10 cellular contexts compared by ENCODE assay signal in the genomic region with DNA sequence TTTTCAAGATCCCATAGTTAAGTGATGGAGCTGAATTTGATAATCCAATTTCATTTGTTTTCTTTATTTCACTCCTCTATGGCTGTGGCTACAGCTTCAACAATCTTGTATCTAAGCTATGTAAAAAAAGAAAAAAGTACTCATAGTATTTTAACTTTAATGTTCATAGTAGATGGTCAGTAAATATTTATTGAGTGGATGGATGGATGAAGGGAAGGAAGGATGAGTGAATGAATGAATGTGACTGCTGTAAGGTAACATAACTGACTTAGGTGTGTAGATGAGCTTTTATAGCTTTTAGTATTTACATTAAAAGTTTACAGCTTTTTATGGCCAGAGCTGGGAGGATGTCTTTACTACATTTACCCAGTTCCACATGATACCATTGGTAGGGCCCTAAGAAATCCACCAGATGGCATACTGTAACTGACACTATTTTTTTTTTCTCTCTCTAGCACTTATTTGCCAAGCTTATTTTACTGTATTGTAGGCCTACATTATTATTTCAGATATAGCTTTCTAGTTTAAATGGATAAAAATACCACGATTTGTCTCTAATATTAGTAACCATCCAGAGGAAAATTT. TPM values are rescaled to one million over a fixed set of nuclear protein-coding genes. Genes with fewer than 3 reads are reported as not detected.
DNase-seq lines count a peak whose midpoint lies in the region; ATAC-seq, FAIRE-seq and TF ChIP-seq lines count a peak whose summit lies in the region.
"Had no signal": no experiment of that assay in that cellular context is flagged by ENCODE, and none has a peak within 500 bp of the region (broad histone marks: within the 10 kb centered on the region; RNA-seq: fewer than 3 reads in every experiment).

No MANE protein-coding gene starts in this region.

- TF ChIP-seq POLR2A in K562 (conservative IDR thresholded peaks at IDR 0.05), result no peak

- H3K4me1 ChIP-seq in K562 (replicated peaks in 1 of 2; ENCODE audit: control insufficient read depth in 2 of 2, insufficient read depth in 2 of 2, low read length in 2 of 2), result no peaks in the 10 kb centered on the region
- H3K4me1 ChIP-seq in mesendoderm (ENCODE audit: control insufficient read depth, low read depth, low read length), result no peaks in the 10 kb centered on the region

- no peak overlapping the region for H4K5ac ChIP-seq in mesendoderm (ENCODE audit: low read length)

- no peak overlapping the region for H4K8ac ChIP-seq in mesendoderm (ENCODE audit: low read depth, low read length)

- H2AK5ac ChIP-seq in mesendoderm (ENCODE audit: low read length), result no peak overlapping the region

- H3K79me1 ChIP-seq in mesendoderm (ENCODE audit: low read length), result no peaks in the 10 kb centered on the region

- H3K27me3 Mint-ChIP-seq in nephron (ENCODE audit: low read depth), result no peaks in the 10 kb centered on the region

- H2AFZ ChIP-seq in K562 (ENCODE audit: low read depth, low read length), result no peak overlapping the region

- H2BK15ac ChIP-seq in mesendoderm (replicated peaks; ENCODE audit: low read depth), result no peak overlapping the region

- DNase-seq in M059J (ENCODE audit: low read depth) (peak; percentile 2), K562 (ENCODE audit: extremely low read depth in 1 of 4, low spot score in 3 of 4) (no peak), mesendoderm (no peak)
- no peak for DNase-seq in stimulated activated CD4-positive, alpha-beta T cell treated with anti-CD3 and anti-CD28 coated beads, Interleukin-12 subunit alpha, Interleukin-12 subunit beta, amount 100 ng/mL, for 4 hours
- DNase-seq: midbrain, T-helper 1 cell had no signal

- H3K23ac ChIP-seq in mesendoderm (ENCODE audit: low read length), result no peak overlapping the region

- CTCF ChIA-PET in K562 (lab: Yijun Ruan, JAX; ENCODE audit: low intra/inter-chr PET ratio), result no interaction called here

- POLR2A ChIA-PET in K562 (lab: Yijun Ruan, JAX), result interaction anchor here (0.6 kb wide), 1 partner anchor 13 kb away, joined by 3 read pairs; no protein-coding TSS in a partner anchor

- H3K4me3 ChIP-seq in K562, result no peak overlapping the region
- H3K4me3 ChIP-seq in mesendoderm (ENCODE audit: low read length), result no peak overlapping the region

- no peak overlapping the region for H3K56ac ChIP-seq in mesendoderm (ENCODE audit: low read length)

- no peaks in the 10 kb centered on the region for H3K9me3 Mint-ChIP-seq in nephron

- intact Hi-C loops in K562 (cut with micrococcal nuclease), result no loop called here

- in situ Hi-C loops in K562 (cut with MboI), result no loop called here

- no peak overlapping the region for H3K27ac Mint-ChIP-seq in nephron

- TF ChIP-seq CTCF in K562 (IDR thresholded peaks at IDR 0.05 in 2 of 3, conservative IDR thresholded peaks at IDR 0.05 in 1 of 3; ENCODE audit: insufficient read depth in 2 of 3, low read depth in 1 of 3, low read length in 3 of 3), result peak in 1 of 3 experiments; percentile 11; a peak in 1 of 6 replicates
- peak in 2 of 3 experiments; percentile 11 to 20 for TF ChIP-seq CTCF in nephron (IDR thresholded peaks at IDR 0.05; ENCODE audit: unreplicated experiment in 3 of 3)

- H3K4me2 ChIP-seq in K562 (ENCODE audit: insufficient read depth, low read length) (no peak overlapping the region), mesendoderm (ENCODE audit: low read length) (no peak overlapping the region)

- FAIRE-seq in K562 (lab: Jason Lieb, UNC), result no peak

- H3K36me3 ChIP-seq in K562 (ENCODE audit: control insufficient read depth, insufficient read depth, low read length) (peaks cover 9% of the 10 kb centered on the region; the same call in 1 of the 3 replicates), mesendoderm (ENCODE audit: control insufficient read depth, insufficient read depth, low read length) (peaks cover 3% of the 10 kb centered on the region)

- TF ChIP-seq RAD21 in K562 (CRISPR knock-in tag; conservative IDR thresholded peaks at IDR 0.05 in 1 of 2, IDR thresholded peaks at IDR 0.05 in 1 of 2), result no peak

- H3K9me3 ChIP-seq in K562 (replicated peaks; ENCODE audit: control insufficient read depth, insufficient read depth, low read depth, low read length), result no peaks in the 10 kb centered on the region

- no peak overlapping the region for H2BK5ac ChIP-seq in mesendoderm (ENCODE audit: low read length)

- peaks cover 76% of the 10 kb centered on the region for H3K36me3 Mint-ChIP-seq in nephron (ENCODE audit: low read depth)

- no peaks in the 10 kb centered on the region for H4K20me1 ChIP-seq in K562 (replicated peaks; ENCODE audit: control insufficient read depth, insufficient read depth, low read length)

- no peak overlapping the region for H3K4me3 Mint-ChIP-seq in nephron

- no peaks in the 10 kb centered on the region for H3K9me1 ChIP-seq in K562 (ENCODE audit: control insufficient read depth, insufficient read depth, low read length)

- H3K79me2 ChIP-seq in K562 (ENCODE audit: control insufficient read depth, insufficient read depth, low read length), result no peaks in the 10 kb centered on the region
- H3K79me2 ChIP-seq in mesendoderm (ENCODE audit: control insufficient read depth, insufficient read depth, low read length), result no peaks in the 10 kb centered on the region

- H3K18ac ChIP-seq in mesendoderm (ENCODE audit: low read length), result no peak overlapping the region

- BruUV-seq in K562 (replicated peaks; lab: Mats Ljungman, UMichigan), result no TSS peak

- ATAC-seq in GM19455 (IDR thresholded peaks at IDR 0.05; ENCODE audit: unreplicated experiment) (peak; percentile 12), K562 (peak; percentile 31; the same call in 1 of the 3 replicates), HG03095 (IDR thresholded peaks at IDR 0.05; ENCODE audit: unreplicated experiment) (no peak)

- no peaks in the 10 kb centered on the region for H3K27me3 ChIP-seq in K562 (ENCODE audit: control insufficient read depth in 2 of 2, insufficient read depth in 2 of 2, low read length in 2 of 2)
- H3K27me3 ChIP-seq in mesendoderm (ENCODE audit: insufficient read depth, low read length, poor library complexity), result no peaks in the 10 kb centered on the region

- no peaks in the 10 kb centered on the region for H3K4me1 Mint-ChIP-seq in nephron

- no peak for TF ChIP-seq EP300 in K562 (IDR thresholded peaks at IDR 0.05; ENCODE audit: low read length)

- 4% methylated on average over 1 of the region's 1 CpG for WGBS in K562 (ENCODE audit: insufficient coverage, low coverage, missing lambda C conversion rate)
- WGBS in mesendoderm (ENCODE audit: extremely low coverage, insufficient coverage, low lambda C conversion rate), result no CpG with 5 or more reads among the region's 1 CpG

- no peak overlapping the region for H3K27ac ChIP-seq in K562 (ENCODE audit: extremely low read depth, low read depth, low read length)
- H3K27ac ChIP-seq in mesendoderm (ENCODE audit: low read depth, low read length), result no peak overlapping the region

- H3K4ac ChIP-seq in mesendoderm (ENCODE audit: low read depth, low read length), result no peak overlapping the region

- H3K9ac ChIP-seq in K562 (ENCODE audit: insufficient read depth in 1 of 2, low read depth in 2 of 2, low read length in 2 of 2) (no peak overlapping the region), mesendoderm (ENCODE audit: low read length) (no peak overlapping the region)

- no peak overlapping the region for H2BK120ac ChIP-seq in mesendoderm (ENCODE audit: low read depth, low read length)

RNA-seq across cellular contexts. Expression of a gene that starts 13.4 kb away (rescaled TPM):
- not detected in 2 replicates for total RNA-seq in M059J (2014; rRNA removed; shearing (Covaris generic))
- total RNA-seq in K562 (2011; cell fraction: chromatin; rRNA removed; ENCODE audit: low replicate concordance), result not detected in 2 replicates
- total RNA-seq in K562 (2011; cell fraction: nucleolus; rRNA removed), result not detected in 2 replicates
- not detected in 2 replicates for total RNA-seq in K562 (2011; cell fraction: nucleoplasm; rRNA removed)
- total RNA-seq in K562 (2014; rRNA removed) (not detected in 2 replicates), K562 (2014; rRNA removed; fragmentation: Illumina TruSeq; extraction: Trizol) (not detected in 2 replicates), K562 (2015; rRNA removed; fragmentation: Illumina TruSeq; extraction: Trizol) (not detected in 2 replicates), K562 (2021) (not detected in 2 replicates)
- polyA plus RNA-seq in K562 (2011; rRNA removed) (not detected in 2 replicates), K562 (2014; fragmentation: Illumina TruSeq; extraction: Trizol) (not detected in 2 replicates), K562 (2014; fragmentation: Nextera tagmentation; extraction: Ambion mirVana) (not detected), K562 (2014; rRNA removed) (not detected in 2 replicates)
- not detected in 2 replicates for polyA plus RNA-seq in K562 (2011; cell fraction: cytosol; rRNA removed)
- not detected in 2 replicates for polyA plus RNA-seq in K562 (2011; cell fraction: nucleus; rRNA removed)
- 0.07 TPM in 1 of 2 replicates, not detected in the other for polyA plus RNA-seq in K562 (2012)
- polyA minus RNA-seq in K562 (2011; rRNA and poly(A)+ RNA removed), result not detected in 2 replicates
- not detected in 2 replicates for polyA minus RNA-seq in K562 (2011; cell fraction: cytosol; rRNA and poly(A)+ RNA removed)
- polyA minus RNA-seq in K562 (2011; cell fraction: nucleus; rRNA and poly(A)+ RNA removed), result not detected in 2 replicates
- polyA plus RNA-seq in mesendoderm (2013, experiment 1 of 2), result 0.04 TPM
- polyA plus RNA-seq in mesendoderm (2013, experiment 2 of 2), result 0.04 TPM
- total RNA-seq: glomerular endothelial cell had no signal

RNA-seq across cellular contexts. Expression of a gene that starts 20.6 kb away (rescaled TPM):
- total RNA-seq in M059J (2014; rRNA removed; shearing (Covaris generic)), result 16.5 and 24.3 TPM in 2 replicates
- 4.0 and 10.4 TPM in 2 replicates for total RNA-seq in K562 (2011; cell fraction: chromatin; rRNA removed; ENCODE audit: low replicate concordance)
- 4.2 and 4.5 TPM in 2 replicates for total RNA-seq in K562 (2011; cell fraction: nucleolus; rRNA removed)
- 7.3 and 9.0 TPM in 2 replicates for total RNA-seq in K562 (2011; cell fraction: nucleoplasm; rRNA removed)
- total RNA-seq in K562 (2014; rRNA removed) (5.8 and 6.4 TPM in 2 replicates), K562 (2014; rRNA removed; fragmentation: Illumina TruSeq; extraction: Trizol) (7.6 and 10.3 TPM in 2 replicates), K562 (2015; rRNA removed; fragmentation: Illumina TruSeq; extraction: Trizol) (4.7 and 4.8 TPM in 2 replicates), K562 (2021) (7.4 and 8.1 TPM in 2 replicates)
- polyA plus RNA-seq in K562 (2011; rRNA removed) (6.3 and 7.4 TPM in 2 replicates), K562 (2014; fragmentation: Illumina TruSeq; extraction: Trizol) (5.1 and 5.3 TPM in 2 replicates), K562 (2014; fragmentation: Nextera tagmentation; extraction: Ambion mirVana) (1 to 10 TPM; 5.7 to 6.7 TPM), K562 (2014; rRNA removed) (5.3 and 8.4 TPM in 2 replicates)
- 1.7 and 5.8 TPM in 2 replicates for polyA plus RNA-seq in K562 (2011; cell fraction: cytosol; rRNA removed)
- polyA plus RNA-seq in K562 (2011; cell fraction: nucleus; rRNA removed), result 2.5 and 3.7 TPM in 2 replicates
- 8.6 and 8.9 TPM in 2 replicates for polyA plus RNA-seq in K562 (2012)
- polyA minus RNA-seq in K562 (2011; rRNA and poly(A)+ RNA removed), result 4.4 and 6.5 TPM in 2 replicates
- 1.9 and 2.3 TPM in 2 replicates for polyA minus RNA-seq in K562 (2011; cell fraction: cytosol; rRNA and poly(A)+ RNA removed)
- polyA minus RNA-seq in K562 (2011; cell fraction: nucleus; rRNA and poly(A)+ RNA removed), result 3.2 and 5.0 TPM in 2 replicates
- 38.5 TPM for polyA plus RNA-seq in mesendoderm (2013, experiment 1 of 2)
- 39.2 TPM for polyA plus RNA-seq in mesendoderm (2013, experiment 2 of 2)

RNA-seq across cellular contexts. Expression of a gene that starts 49.4 kb away (rescaled TPM):
- total RNA-seq in M059J (2014; rRNA removed; shearing (Covaris generic)), result 19.1 and 26.4 TPM in 2 replicates
- not detected in 2 replicates for total RNA-seq in K562 (2011; cell fraction: chromatin; rRNA removed; ENCODE audit: low replicate concordance)
- total RNA-seq in K562 (2011; cell fraction: nucleolus; rRNA removed), result not detected in 2 replicates
- total RNA-seq in K562 (2011; cell fraction: nucleoplasm; rRNA removed), result not detected in 2 replicates
- total RNA-seq in K562 (2014; rRNA removed) (not detected in 2 replicates), K562 (2014; rRNA removed; fragmentation: Illumina TruSeq; extraction: Trizol) (not detected in 2 replicates), K562 (2015; rRNA removed; fragmentation: Illumina TruSeq; extraction: Trizol) (not detected in 2 replicates), K562 (2021) (0.34 and 0.49 TPM in 2 replicates)
- polyA plus RNA-seq in K562 (2011; rRNA removed) (not detected in 2 replicates), K562 (2014; fragmentation: Illumina TruSeq; extraction: Trizol) (not detected in 2 replicates), K562 (2014; fragmentation: Nextera tagmentation; extraction: Ambion mirVana) (not detected), K562 (2014; rRNA removed) (0.40 TPM in 1 of 2 replicates, not detected in the other)
- polyA plus RNA-seq in K562 (2011; cell fraction: cytosol; rRNA removed), result not detected in 2 replicates
- polyA plus RNA-seq in K562 (2011; cell fraction: nucleus; rRNA removed), result not detected in 2 replicates
- polyA plus RNA-seq in K562 (2012), result not detected in 2 replicates
- not detected in 2 replicates for polyA minus RNA-seq in K562 (2011; rRNA and poly(A)+ RNA removed)
- not detected in 2 replicates for polyA minus RNA-seq in K562 (2011; cell fraction: cytosol; rRNA and poly(A)+ RNA removed)
- polyA minus RNA-seq in K562 (2011; cell fraction: nucleus; rRNA and poly(A)+ RNA removed), result 0.11 TPM in 1 of 2 replicates, not detected in the other
- polyA plus RNA-seq in mesendoderm (2013, experiment 1 of 2), result 32.9 TPM
- polyA plus RNA-seq in mesendoderm (2013, experiment 2 of 2), result 32.4 TPM

Comparison
In these comparisons a context has a peak if more than half of its experiments do, and no peak if none do; other contexts are left out.
1. RNA of a gene that starts 49.4 kb away (total RNA-seq): 19.1 to 26.4 TPM in M059J; 0.34 to 0.49 TPM in K562; every median in the first group is over 10 times any median in the second.